ENCODE assay signal across 1 cellular context in the genomic region with DNA sequence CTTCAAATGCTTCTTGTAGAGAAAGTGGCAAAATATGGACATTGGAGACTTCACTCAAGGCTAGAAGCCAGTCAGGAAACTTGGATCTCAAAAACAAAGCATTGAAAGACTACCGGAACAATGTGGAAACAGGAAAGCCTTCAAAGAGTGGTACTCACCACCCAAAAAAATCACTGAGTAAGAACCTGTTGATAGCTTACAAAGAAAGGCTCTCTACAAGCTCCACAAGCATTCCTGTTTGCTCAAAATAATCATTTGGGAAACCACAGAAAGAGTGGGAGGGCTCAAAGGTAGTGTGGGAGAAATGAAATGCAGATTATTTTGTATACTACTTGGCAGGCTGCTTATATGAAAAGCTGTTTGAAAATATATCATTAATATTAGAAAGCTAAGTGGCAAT.
TF ChIP-seq lines count a peak whose summit lies in the region.

No MANE protein-coding gene starts in this region.

TF ChIP-seq in WTC11, 78 proteins besides CTCF, POLR2A, EP300 and RAD21 (continued from another document):
- TF ChIP-seq, protein P1, sequence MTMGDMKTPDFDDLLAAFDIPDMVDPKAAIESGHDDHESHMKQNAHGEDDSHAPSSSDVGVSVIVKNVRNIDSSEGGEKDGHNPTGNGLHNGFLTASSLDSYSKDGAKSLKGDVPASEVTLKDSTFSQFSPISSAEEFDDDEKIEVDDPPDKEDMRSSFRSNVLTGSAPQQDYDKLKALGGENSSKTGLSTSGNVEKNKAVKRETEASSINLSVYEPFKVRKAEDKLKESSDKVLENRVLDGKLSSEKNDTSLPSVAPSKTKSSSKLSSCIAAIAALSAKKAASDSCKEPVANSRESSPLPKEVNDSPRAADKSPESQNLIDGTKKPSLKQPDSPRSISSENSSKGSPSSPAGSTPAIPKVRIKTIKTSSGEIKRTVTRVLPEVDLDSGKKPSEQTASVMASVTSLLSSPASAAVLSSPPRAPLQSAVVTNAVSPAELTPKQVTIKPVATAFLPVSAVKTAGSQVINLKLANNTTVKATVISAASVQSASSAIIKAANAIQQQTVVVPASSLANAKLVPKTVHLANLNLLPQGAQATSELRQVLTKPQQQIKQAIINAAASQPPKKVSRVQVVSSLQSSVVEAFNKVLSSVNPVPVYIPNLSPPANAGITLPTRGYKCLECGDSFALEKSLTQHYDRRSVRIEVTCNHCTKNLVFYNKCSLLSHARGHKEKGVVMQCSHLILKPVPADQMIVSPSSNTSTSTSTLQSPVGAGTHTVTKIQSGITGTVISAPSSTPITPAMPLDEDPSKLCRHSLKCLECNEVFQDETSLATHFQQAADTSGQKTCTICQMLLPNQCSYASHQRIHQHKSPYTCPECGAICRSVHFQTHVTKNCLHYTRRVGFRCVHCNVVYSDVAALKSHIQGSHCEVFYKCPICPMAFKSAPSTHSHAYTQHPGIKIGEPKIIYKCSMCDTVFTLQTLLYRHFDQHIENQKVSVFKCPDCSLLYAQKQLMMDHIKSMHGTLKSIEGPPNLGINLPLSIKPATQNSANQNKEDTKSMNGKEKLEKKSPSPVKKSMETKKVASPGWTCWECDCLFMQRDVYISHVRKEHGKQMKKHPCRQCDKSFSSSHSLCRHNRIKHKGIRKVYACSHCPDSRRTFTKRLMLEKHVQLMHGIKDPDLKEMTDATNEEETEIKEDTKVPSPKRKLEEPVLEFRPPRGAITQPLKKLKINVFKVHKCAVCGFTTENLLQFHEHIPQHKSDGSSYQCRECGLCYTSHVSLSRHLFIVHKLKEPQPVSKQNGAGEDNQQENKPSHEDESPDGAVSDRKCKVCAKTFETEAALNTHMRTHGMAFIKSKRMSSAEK (CRISPR knock-in tag; IDR thresholded peaks at IDR 0.05; ENCODE audit: borderline replicate concordance) = no peak
- no peak for TF ChIP-seq RORB (CRISPR knock-in tag; IDR thresholded peaks at IDR 0.05)
- no peak for TF ChIP-seq CREM (CRISPR knock-in tag; IDR thresholded peaks at IDR 0.05)
- TF ChIP-seq, protein P2, sequence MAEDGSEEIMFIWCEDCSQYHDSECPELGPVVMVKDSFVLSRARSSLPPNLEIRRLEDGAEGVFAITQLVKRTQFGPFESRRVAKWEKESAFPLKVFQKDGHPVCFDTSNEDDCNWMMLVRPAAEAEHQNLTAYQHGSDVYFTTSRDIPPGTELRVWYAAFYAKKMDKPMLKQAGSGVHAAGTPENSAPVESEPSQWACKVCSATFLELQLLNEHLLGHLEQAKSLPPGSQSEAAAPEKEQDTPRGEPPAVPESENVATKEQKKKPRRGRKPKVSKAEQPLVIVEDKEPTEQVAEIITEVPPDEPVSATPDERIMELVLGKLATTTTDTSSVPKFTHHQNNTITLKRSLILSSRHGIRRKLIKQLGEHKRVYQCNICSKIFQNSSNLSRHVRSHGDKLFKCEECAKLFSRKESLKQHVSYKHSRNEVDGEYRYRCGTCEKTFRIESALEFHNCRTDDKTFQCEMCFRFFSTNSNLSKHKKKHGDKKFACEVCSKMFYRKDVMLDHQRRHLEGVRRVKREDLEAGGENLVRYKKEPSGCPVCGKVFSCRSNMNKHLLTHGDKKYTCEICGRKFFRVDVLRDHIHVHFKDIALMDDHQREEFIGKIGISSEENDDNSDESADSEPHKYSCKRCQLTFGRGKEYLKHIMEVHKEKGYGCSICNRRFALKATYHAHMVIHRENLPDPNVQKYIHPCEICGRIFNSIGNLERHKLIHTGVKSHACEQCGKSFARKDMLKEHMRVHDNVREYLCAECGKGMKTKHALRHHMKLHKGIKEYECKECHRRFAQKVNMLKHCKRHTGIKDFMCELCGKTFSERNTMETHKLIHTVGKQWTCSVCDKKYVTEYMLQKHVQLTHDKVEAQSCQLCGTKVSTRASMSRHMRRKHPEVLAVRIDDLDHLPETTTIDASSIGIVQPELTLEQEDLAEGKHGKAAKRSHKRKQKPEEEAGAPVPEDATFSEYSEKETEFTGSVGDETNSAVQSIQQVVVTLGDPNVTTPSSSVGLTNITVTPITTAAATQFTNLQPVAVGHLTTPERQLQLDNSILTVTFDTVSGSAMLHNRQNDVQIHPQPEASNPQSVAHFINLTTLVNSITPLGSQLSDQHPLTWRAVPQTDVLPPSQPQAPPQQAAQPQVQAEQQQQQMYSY (CRISPR knock-in tag; IDR thresholded peaks at IDR 0.05) = no peak
- TF ChIP-seq NR2C2 (CRISPR knock-in tag; IDR thresholded peaks at IDR 0.05) = no peak
- no peak for TF ChIP-seq ZNF317 (CRISPR knock-in tag; IDR thresholded peaks at IDR 0.05; ENCODE audit: borderline replicate concordance, low read depth)
- TF ChIP-seq IRF2 (CRISPR knock-in tag; IDR thresholded peaks at IDR 0.05; ENCODE audit: borderline replicate concordance, low read depth) = no peak
- TF ChIP-seq, protein P3, sequence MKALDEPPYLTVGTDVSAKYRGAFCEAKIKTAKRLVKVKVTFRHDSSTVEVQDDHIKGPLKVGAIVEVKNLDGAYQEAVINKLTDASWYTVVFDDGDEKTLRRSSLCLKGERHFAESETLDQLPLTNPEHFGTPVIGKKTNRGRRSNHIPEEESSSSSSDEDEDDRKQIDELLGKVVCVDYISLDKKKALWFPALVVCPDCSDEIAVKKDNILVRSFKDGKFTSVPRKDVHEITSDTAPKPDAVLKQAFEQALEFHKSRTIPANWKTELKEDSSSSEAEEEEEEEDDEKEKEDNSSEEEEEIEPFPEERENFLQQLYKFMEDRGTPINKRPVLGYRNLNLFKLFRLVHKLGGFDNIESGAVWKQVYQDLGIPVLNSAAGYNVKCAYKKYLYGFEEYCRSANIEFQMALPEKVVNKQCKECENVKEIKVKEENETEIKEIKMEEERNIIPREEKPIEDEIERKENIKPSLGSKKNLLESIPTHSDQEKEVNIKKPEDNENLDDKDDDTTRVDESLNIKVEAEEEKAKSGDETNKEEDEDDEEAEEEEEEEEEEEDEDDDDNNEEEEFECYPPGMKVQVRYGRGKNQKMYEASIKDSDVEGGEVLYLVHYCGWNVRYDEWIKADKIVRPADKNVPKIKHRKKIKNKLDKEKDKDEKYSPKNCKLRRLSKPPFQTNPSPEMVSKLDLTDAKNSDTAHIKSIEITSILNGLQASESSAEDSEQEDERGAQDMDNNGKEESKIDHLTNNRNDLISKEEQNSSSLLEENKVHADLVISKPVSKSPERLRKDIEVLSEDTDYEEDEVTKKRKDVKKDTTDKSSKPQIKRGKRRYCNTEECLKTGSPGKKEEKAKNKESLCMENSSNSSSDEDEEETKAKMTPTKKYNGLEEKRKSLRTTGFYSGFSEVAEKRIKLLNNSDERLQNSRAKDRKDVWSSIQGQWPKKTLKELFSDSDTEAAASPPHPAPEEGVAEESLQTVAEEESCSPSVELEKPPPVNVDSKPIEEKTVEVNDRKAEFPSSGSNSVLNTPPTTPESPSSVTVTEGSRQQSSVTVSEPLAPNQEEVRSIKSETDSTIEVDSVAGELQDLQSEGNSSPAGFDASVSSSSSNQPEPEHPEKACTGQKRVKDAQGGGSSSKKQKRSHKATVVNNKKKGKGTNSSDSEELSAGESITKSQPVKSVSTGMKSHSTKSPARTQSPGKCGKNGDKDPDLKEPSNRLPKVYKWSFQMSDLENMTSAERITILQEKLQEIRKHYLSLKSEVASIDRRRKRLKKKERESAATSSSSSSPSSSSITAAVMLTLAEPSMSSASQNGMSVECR (CRISPR knock-in tag; IDR thresholded peaks at IDR 0.05; ENCODE audit: borderline replicate concordance) = no peak
- no peak for TF ChIP-seq GTF2I (CRISPR knock-in tag; conservative IDR thresholded peaks at IDR 0.05)
